2 cellular contexts compared by ENCODE assay signal in the genomic region with DNA sequence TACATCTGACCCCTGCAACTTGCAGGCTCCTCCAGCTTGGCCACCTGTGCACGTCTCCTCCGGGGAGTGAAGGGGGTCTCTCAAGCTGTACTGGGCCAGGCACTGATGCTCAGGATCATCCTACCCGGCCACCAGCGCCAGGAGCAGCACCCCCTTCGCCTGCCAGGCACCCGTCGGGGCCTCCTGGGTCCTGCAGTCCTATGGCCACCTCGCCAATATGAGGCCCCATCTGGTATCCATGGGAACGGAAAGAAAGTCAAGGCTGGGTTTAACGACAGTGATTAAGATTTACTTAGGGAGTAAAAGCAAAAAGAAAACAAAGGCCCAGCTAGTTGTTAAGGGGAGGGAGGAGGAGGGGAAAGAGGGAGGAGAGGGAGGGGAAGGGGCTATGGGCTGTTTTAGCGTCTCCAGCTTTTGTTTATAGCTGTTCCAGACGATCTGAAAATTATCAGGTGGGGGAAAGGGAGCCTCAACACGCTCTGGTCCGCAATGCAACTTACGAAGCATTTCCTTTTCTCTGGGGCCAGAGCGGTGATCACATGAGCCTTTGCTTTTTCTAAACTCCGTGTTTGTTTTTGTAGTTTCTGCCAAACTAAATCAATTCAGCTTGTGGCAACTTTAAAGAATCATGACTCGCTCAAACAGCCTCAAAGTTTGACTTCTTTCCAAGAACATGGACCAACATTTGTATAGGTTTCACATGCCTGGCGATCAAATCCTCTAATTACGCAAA.
A peak's percentile ranks its signal among the peaks of the same experiment; 100 is the strongest.
TF ChIP-seq lines count a peak whose summit lies in the region.

No MANE protein-coding gene starts in this region.

TF ChIP-seq in liver, 16 proteins besides CTCF, POLR2A, EP300 and RAD21:
- TF ChIP-seq, protein P1, sequence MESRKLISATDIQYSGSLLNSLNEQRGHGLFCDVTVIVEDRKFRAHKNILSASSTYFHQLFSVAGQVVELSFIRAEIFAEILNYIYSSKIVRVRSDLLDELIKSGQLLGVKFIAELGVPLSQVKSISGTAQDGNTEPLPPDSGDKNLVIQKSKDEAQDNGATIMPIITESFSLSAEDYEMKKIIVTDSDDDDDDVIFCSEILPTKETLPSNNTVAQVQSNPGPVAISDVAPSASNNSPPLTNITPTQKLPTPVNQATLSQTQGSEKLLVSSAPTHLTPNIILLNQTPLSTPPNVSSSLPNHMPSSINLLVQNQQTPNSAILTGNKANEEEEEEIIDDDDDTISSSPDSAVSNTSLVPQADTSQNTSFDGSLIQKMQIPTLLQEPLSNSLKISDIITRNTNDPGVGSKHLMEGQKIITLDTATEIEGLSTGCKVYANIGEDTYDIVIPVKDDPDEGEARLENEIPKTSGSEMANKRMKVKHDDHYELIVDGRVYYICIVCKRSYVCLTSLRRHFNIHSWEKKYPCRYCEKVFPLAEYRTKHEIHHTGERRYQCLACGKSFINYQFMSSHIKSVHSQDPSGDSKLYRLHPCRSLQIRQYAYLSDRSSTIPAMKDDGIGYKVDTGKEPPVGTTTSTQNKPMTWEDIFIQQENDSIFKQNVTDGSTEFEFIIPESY (IDR thresholded peaks at IDR 0.05) = no peak
- TF ChIP-seq NR2F2 (IDR thresholded peaks at IDR 0.05) (no peak), SP1 (IDR thresholded peaks at IDR 0.05) (no peak), RXRA (IDR thresholded peaks at IDR 0.05) (peak in 1 of 2 donors; percentile 31), FOXA2 (IDR thresholded peaks at IDR 0.05) (peak; percentile 24), HNF4A (conservative IDR thresholded peaks at IDR 0.05) (peak; percentile 5 to 29), YY1 (IDR thresholded peaks at IDR 0.05) (no peak), JUND (IDR thresholded peaks at IDR 0.05) (peak in 1 of 2 donors; percentile 27)

TF ChIP-seq in HepG2, 621 proteins besides CTCF, POLR2A, EP300 and RAD21 (continued from another document):
- TF ChIP-seq, protein P2, sequence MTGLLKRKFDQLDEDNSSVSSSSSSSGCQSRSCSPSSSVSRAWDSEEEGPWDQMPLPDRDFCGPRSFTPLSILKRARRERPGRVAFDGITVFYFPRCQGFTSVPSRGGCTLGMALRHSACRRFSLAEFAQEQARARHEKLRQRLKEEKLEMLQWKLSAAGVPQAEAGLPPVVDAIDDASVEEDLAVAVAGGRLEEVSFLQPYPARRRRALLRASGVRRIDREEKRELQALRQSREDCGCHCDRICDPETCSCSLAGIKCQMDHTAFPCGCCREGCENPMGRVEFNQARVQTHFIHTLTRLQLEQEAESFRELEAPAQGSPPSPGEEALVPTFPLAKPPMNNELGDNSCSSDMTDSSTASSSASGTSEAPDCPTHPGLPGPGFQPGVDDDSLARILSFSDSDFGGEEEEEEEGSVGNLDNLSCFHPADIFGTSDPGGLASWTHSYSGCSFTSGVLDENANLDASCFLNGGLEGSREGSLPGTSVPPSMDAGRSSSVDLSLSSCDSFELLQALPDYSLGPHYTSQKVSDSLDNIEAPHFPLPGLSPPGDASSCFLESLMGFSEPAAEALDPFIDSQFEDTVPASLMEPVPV (CRISPR knock-in tag; IDR thresholded peaks at IDR 0.05) = no peak
- TF ChIP-seq HNF4G (IDR thresholded peaks at IDR 0.05; ENCODE audit: borderline replicate concordance, low read depth, low read length) = no peak
- no peak for TF ChIP-seq HNF4G (CRISPR knock-in tag; IDR thresholded peaks at IDR 0.05; ENCODE audit: borderline replicate concordance, low read depth)
- no peak for TF ChIP-seq MTA1 (CRISPR knock-in tag; IDR thresholded peaks at IDR 0.05; ENCODE audit: borderline replicate concordance)
- TF ChIP-seq NFIC (IDR thresholded peaks at IDR 0.05; ENCODE audit: low read length) = no peak
- TF ChIP-seq, protein P3, sequence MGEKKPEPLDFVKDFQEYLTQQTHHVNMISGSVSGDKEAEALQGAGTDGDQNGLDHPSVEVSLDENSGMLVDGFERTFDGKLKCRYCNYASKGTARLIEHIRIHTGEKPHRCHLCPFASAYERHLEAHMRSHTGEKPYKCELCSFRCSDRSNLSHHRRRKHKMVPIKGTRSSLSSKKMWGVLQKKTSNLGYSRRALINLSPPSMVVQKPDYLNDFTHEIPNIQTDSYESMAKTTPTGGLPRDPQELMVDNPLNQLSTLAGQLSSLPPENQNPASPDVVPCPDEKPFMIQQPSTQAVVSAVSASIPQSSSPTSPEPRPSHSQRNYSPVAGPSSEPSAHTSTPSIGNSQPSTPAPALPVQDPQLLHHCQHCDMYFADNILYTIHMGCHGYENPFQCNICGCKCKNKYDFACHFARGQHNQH (CRISPR knock-in tag; IDR thresholded peaks at IDR 0.05) = no peak
- TF ChIP-seq ZSCAN21 (CRISPR knock-in tag; IDR thresholded peaks at IDR 0.05; ENCODE audit: borderline replicate concordance) = no peak
- no peak for TF ChIP-seq ZNF383 (CRISPR knock-in tag; IDR thresholded peaks at IDR 0.05; ENCODE audit: borderline replicate concordance)
- TF ChIP-seq, protein P4, sequence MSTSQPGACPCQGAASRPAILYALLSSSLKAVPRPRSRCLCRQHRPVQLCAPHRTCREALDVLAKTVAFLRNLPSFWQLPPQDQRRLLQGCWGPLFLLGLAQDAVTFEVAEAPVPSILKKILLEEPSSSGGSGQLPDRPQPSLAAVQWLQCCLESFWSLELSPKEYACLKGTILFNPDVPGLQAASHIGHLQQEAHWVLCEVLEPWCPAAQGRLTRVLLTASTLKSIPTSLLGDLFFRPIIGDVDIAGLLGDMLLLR (CRISPR knock-in tag; IDR thresholded peaks at IDR 0.05) = no peak
